Comparison of ENCODE assay signal across 17 cellular contexts in genomic region chr7:11082121-11082520, GRCh38.
DNase-seq lines count a peak whose midpoint lies in the region; ATAC-seq, FAIRE-seq and TF ChIP-seq lines count a peak whose summit lies in the region.
"Had no signal": no experiment of that assay in that cellular context is flagged by ENCODE, and none has a peak within 500 bp of the region (broad histone marks: within the 10 kb centered on the region; RNA-seq: fewer than 3 reads in every experiment).

No MANE protein-coding gene starts in this region.

- no peak overlapping the region for H3K4me3 Mint-ChIP-seq in naive thymus-derived CD8-positive, alpha-beta T cell
- H3K4me3 Mint-ChIP-seq: IgD-negative memory B cell had no signal

- H2BK12ac ChIP-seq in H1 (ENCODE audit: low read depth, low read length) = peak overlapping the region; percentile 30; the same call in 1 of the 2 replicates
- H2BK12ac ChIP-seq in trophoblast cell (ENCODE audit: low read length) = no peak overlapping the region

- H3K9me3 ChIP-seq in HUES48 (ENCODE audit: control insufficient read depth, insufficient read depth, low read length) = peaks cover 6% of the 10 kb centered on the region; the same call in 1 of the 2 replicates
- no peaks in the 10 kb centered on the region for H3K9me3 ChIP-seq in H1 (ENCODE audit: insufficient read depth in 2 of 2, low read depth in 1 of 2, low read length in 1 of 2)
- H3K9me3 ChIP-seq in trophoblast cell (ENCODE audit: insufficient read depth, low read depth, low read length) = peaks cover 3% of the 10 kb centered on the region
- no peaks in the 10 kb centered on the region for H3K9me3 ChIP-seq in effector memory CD4-positive, alpha-beta T cell (ENCODE audit: control insufficient read depth, low read length)

- H2BK5ac ChIP-seq in H1 (ENCODE audit: low read depth, low read length) = no peak overlapping the region
- peak overlapping the region; percentile 63 for H2BK5ac ChIP-seq in trophoblast cell (ENCODE audit: low read depth, low read length, poor library complexity)

- H3K36me3 ChIP-seq in HUES48 (ENCODE audit: control insufficient read depth, insufficient read depth, low read length) (peaks cover 8% of the 10 kb centered on the region; the same call in 1 of the 2 replicates), H1 (ENCODE audit: control insufficient read depth in 2 of 4, insufficient read depth in 4 of 4, low read length in 3 of 4) (peaks cover 0 to 7% (median 0%) of the 10 kb centered on the region in 4 experiments; a peak in 1 of 8 replicates), trophoblast cell (ENCODE audit: control insufficient read depth in 1 of 2, insufficient read depth in 2 of 2, low read length in 2 of 2) (peaks cover 0 to 5% of the 10 kb centered on the region in 2 experiments)
- no peaks in the 10 kb centered on the region for H3K36me3 ChIP-seq in effector memory CD4-positive, alpha-beta T cell (ENCODE audit: control insufficient read depth, insufficient read depth, low read length)

- H3K27me3 ChIP-seq in HUES48 (ENCODE audit: control insufficient read depth, insufficient read depth, low read length) (no peaks in the 10 kb centered on the region), H1 (replicated peaks in 1 of 4; ENCODE audit: control insufficient read depth in 3 of 4, extremely low read depth in 1 of 4, insufficient read depth in 3 of 4, low read length in 3 of 4) (no peaks in the 10 kb centered on the region), trophoblast cell (ENCODE audit: insufficient read depth, low read length) (no peaks in the 10 kb centered on the region)
- H3K27me3 ChIP-seq in effector memory CD4-positive, alpha-beta T cell (replicated peaks; ENCODE audit: control insufficient read depth, insufficient read depth, low read length, poor library complexity, severe bottlenecking) = no peaks in the 10 kb centered on the region

- peaks cover 0 to 5% of the 10 kb centered on the region in 2 donors for H3K9me3 Mint-ChIP-seq in activated naive CD4-positive, alpha-beta T cell treated with anti-CD3 and anti-CD28 coated beads, Interleukin-2, amount 50 U/mL, for 72 hours
- peaks cover 0 to 3% (median 0%) of the 10 kb centered on the region in 9 donors for H3K9me3 Mint-ChIP-seq in naive thymus-derived CD8-positive, alpha-beta T cell
- H3K9me3 Mint-ChIP-seq: IgD-negative memory B cell had no signal

- peaks cover 0 to 6% (median 0%) of the 10 kb centered on the region in 4 donors for H3K4me1 Mint-ChIP-seq in naive thymus-derived CD8-positive, alpha-beta T cell

- H2BK120ac ChIP-seq in H1 (replicated peaks; ENCODE audit: low read depth, low read length) (no peak overlapping the region), trophoblast cell (ENCODE audit: insufficient read depth, low read length, poor library complexity) (peak overlapping the region; percentile 43)

- POLR2A ChIA-PET in H1 (lab: Charles Lee; ENCODE audit: partially characterized antibody) = no interaction called here
- POLR2A ChIA-PET in naive thymus-derived CD8-positive, alpha-beta T cell (lab: Charles Lee) = no interaction called here

- no peak overlapping the region for H2BK20ac ChIP-seq in H1 (ENCODE audit: low read length)

- H3K23ac ChIP-seq in H1 (ENCODE audit: insufficient read length) (no peak overlapping the region), trophoblast cell (ENCODE audit: low read length) (no peak overlapping the region)

- H3K36me3 Mint-ChIP-seq in activated naive CD4-positive, alpha-beta T cell treated with anti-CD3 and anti-CD28 coated beads, Interleukin-2, amount 50 U/mL, for 72 hours = peaks cover 8 to 9% of the 10 kb centered on the region in 2 donors
- peaks cover 9 to 39% (median 38%) of the 10 kb centered on the region in 3 donors for H3K36me3 Mint-ChIP-seq in naive thymus-derived CD8-positive, alpha-beta T cell

- no peak overlapping the region for H3K4me3 ChIP-seq in HUES48 (ENCODE audit: low read depth, low read length)
- H3K4me3 ChIP-seq in H1 (ENCODE audit: extremely low read depth in 1 of 4, insufficient read depth in 2 of 4, low read depth in 3 of 4, low read length in 4 of 4) = no peak overlapping the region
- H3K4me3 ChIP-seq in trophoblast cell (ENCODE audit: low read depth, low read length) = no peak overlapping the region
- no peak overlapping the region for H3K4me3 ChIP-seq in effector memory CD4-positive, alpha-beta T cell (ENCODE audit: insufficient read depth, low read depth, low read length, poor library complexity, severe bottlenecking)
- H3K4me3 ChIP-seq: GM12878 had no signal

- H3K23me2 ChIP-seq in H1 (ENCODE audit: low read depth, low read length) = no peaks in the 10 kb centered on the region

- no peak for TF ChIP-seq RAD21 in H1 (IDR thresholded peaks at IDR 0.05 in 1 of 2, conservative IDR thresholded peaks at IDR 0.05 in 1 of 2; ENCODE audit: low read depth in 2 of 2, low read length in 2 of 2)

- H3K79me2 ChIP-seq in H1 (ENCODE audit: control insufficient read depth in 1 of 2, insufficient read depth in 2 of 2, low read length in 2 of 2) (no peaks in the 10 kb centered on the region), trophoblast cell (ENCODE audit: control insufficient read depth, insufficient read depth, low read length, poor library complexity) (no peaks in the 10 kb centered on the region)

- H3K27me3 Mint-ChIP-seq in naive thymus-derived CD8-positive, alpha-beta T cell = no peaks in the 10 kb centered on the region
- H3K27me3 Mint-ChIP-seq: IgD-negative memory B cell had no signal

- H3K4me2 ChIP-seq in H1 (ENCODE audit: insufficient read depth in 1 of 2, low read depth in 2 of 2, low read length in 2 of 2) = no peak overlapping the region
- H3K4me2 ChIP-seq in trophoblast cell (ENCODE audit: low read length) = no peak overlapping the region

- no peak for TF ChIP-seq EP300 in H1 (IDR thresholded peaks at IDR 0.05; ENCODE audit: borderline replicate concordance in 1 of 2, low read depth in 2 of 2, low read length in 2 of 2)

- ATAC-seq in activated naive CD4-positive, alpha-beta T cell treated with anti-CD3 and anti-CD28 coated beads, Interleukin-2, amount 50 U/mL, for 72 hours = no peak
- ATAC-seq in naive thymus-derived CD8-positive, alpha-beta T cell = no peak
- ATAC-seq: GM12878 had no signal

- no peak for FAIRE-seq in H1 (lab: Jason Lieb, UNC)
- FAIRE-seq: GM12878, RCC 7860 had no signal

- no peak overlapping the region for H3K14ac ChIP-seq in H1 (ENCODE audit: insufficient read length)
- H3K14ac ChIP-seq in trophoblast cell (ENCODE audit: low read length) = peak overlapping the region; percentile 44

- H2AFZ ChIP-seq in H1 (ENCODE audit: low read length) (no peak overlapping the region), trophoblast cell (ENCODE audit: insufficient read depth, low read length, poor library complexity) (no peak overlapping the region)

- H3K79me1 ChIP-seq in H1 (ENCODE audit: low read depth, low read length) (no peaks in the 10 kb centered on the region), trophoblast cell (ENCODE audit: low read length) (no peaks in the 10 kb centered on the region)

- H3K18ac ChIP-seq in H1 (ENCODE audit: extremely low read depth, low read length) (no peak overlapping the region), trophoblast cell (ENCODE audit: low read length) (no peak overlapping the region)

- H3K27ac Mint-ChIP-seq in activated naive CD4-positive, alpha-beta T cell treated with anti-CD3 and anti-CD28 coated beads, Interleukin-2, amount 50 U/mL, for 72 hours = peak overlapping the region; percentile 37 to 94
- no peak overlapping the region for H3K27ac Mint-ChIP-seq in naive thymus-derived CD8-positive, alpha-beta T cell

- CTCF ChIA-PET in H1 (lab: Charles Lee; ENCODE audit: partially characterized antibody) = interaction anchor here (1.2 kb wide), 1 partner anchor 132 kb away, joined by 3 read pairs; no protein-coding TSS in a partner anchor

- no peak overlapping the region for H2BK15ac ChIP-seq in H1 (ENCODE audit: low read length)

- H4K12ac ChIP-seq in trophoblast cell (ENCODE audit: low read depth, low read length) = no peak overlapping the region

- H3K4me1 ChIP-seq in HUES48 (ENCODE audit: control insufficient read depth, insufficient read depth, low read length) (peaks cover 6% of the 10 kb centered on the region; the same call in 1 of the 2 replicates), H1 (replicated peaks in 1 of 4; ENCODE audit: control insufficient read depth in 3 of 4, insufficient read depth in 4 of 4, low read length in 3 of 4) (peaks cover 0 to 4% (median 4%) of the 10 kb centered on the region in 4 experiments; a peak in 3 of 7 replicates), trophoblast cell (ENCODE audit: control insufficient read depth in 1 of 2, insufficient read depth in 2 of 2, low read length in 2 of 2) (no peaks in the 10 kb centered on the region)
- H3K4me1 ChIP-seq in effector memory CD4-positive, alpha-beta T cell (ENCODE audit: control insufficient read depth, insufficient read depth, low read length, poor library complexity, severe bottlenecking) = no peaks in the 10 kb centered on the region

- H4K5ac ChIP-seq in H1 (ENCODE audit: insufficient read length, low read depth, low read length) = peak overlapping the region; percentile 10

- no peak for TF ChIP-seq CTCF in H1 (IDR thresholded peaks at IDR 0.05; ENCODE audit: control extremely low read depth in 1 of 3, insufficient read depth in 1 of 3, low read depth in 1 of 3, low read length in 3 of 3)

- no peak overlapping the region for H2AK5ac ChIP-seq in H1 (ENCODE audit: low read depth, low read length)
- no peak overlapping the region for H2AK5ac ChIP-seq in trophoblast cell (ENCODE audit: low read length)

- H3K27ac ChIP-seq in HUES48 (ENCODE audit: low read depth, low read length) (peak overlapping the region; percentile 57), H1 (ENCODE audit: low read depth, low read length) (peak overlapping the region; percentile 85; the same call in 1 of the 2 replicates), trophoblast cell (ENCODE audit: low read depth, low read length) (no peak overlapping the region)
- no peak overlapping the region for H3K27ac ChIP-seq in effector memory CD4-positive, alpha-beta T cell (ENCODE audit: insufficient read depth, low read length, poor library complexity, severe bottlenecking)

- H4K91ac ChIP-seq in H1 (replicated peaks; ENCODE audit: insufficient read length, low read length) (no peak overlapping the region), trophoblast cell (ENCODE audit: low read depth, low read length) (peak overlapping the region; percentile 55)

- H3K9ac ChIP-seq in HUES48 (ENCODE audit: low read depth, low read length) (no peak overlapping the region), H1 (replicated peaks in 1 of 4; ENCODE audit: extremely low read depth in 1 of 4, low read depth in 3 of 4, low read length in 3 of 4) (no peak overlapping the region), trophoblast cell (ENCODE audit: low read length) (no peak overlapping the region)

- H4K8ac ChIP-seq in H1 (ENCODE audit: extremely low read depth, insufficient read depth, low read length) (no peak overlapping the region), trophoblast cell (ENCODE audit: low read depth, low read length) (peak overlapping the region; percentile 28)

- no peak for TF ChIP-seq POLR2A in H1 (IDR thresholded peaks at IDR 0.05; ENCODE audit: control extremely low read depth in 1 of 2, low read depth in 2 of 2, low read length in 2 of 2)

- H4K20me1 ChIP-seq in H1 (replicated peaks in 1 of 2; ENCODE audit: control insufficient read depth in 1 of 2, insufficient read depth in 2 of 2, low read length in 2 of 2) = no peaks in the 10 kb centered on the region

- 94% methylated on average over 3 of the region's 3 CpGs; no CpG with 5 or more reads in 1 of the 2 experiments for WGBS in H1 (ENCODE audit: extremely low coverage in 1 of 2, insufficient coverage in 1 of 2, insufficient read length in 1 of 2, insufficient replicate concordance in 2 of 2, low coverage in 1 of 2, low lambda C conversion rate in 2 of 2, missing lambda C conversion rate in 1 of 2), 2 experiments
- no CpG with 5 or more reads among the region's 3 CpGs for WGBS in trophoblast cell (ENCODE audit: extremely low coverage, insufficient coverage, insufficient read length)

- H3K4ac ChIP-seq in H1 (replicated peaks; ENCODE audit: insufficient read length, low read depth, low read length) (no peak overlapping the region), trophoblast cell (ENCODE audit: low read depth, low read length) (no peak overlapping the region)

- no peak for DNase-seq in activated naive CD4-positive, alpha-beta T cell treated with anti-CD3 and anti-CD28 coated beads, Interleukin-2, amount 50 U/mL, for 72 hours (ENCODE audit: low spot score in 2 of 2)
- DNase-seq in activated naive CD4-positive, alpha-beta T cell treated with Interleukin-2 at 50 U/mL for 16 hours = no peak
- DNase-seq in H1 (ENCODE audit: low read depth in 1 of 2, low spot score in 2 of 2) (no peak), trophoblast cell (no peak)
- no peak for DNase-seq in effector memory CD4-positive, alpha-beta T cell
- DNase-seq in naive thymus-derived CD8-positive, alpha-beta T cell = no peak
- DNase-seq in activated CD4-positive, alpha-beta T cell treated with anti-CD3 and anti-CD28 coated beads for 48 hours = no peak
- DNase-seq: AML-193, DMS53, NCI-H1436, NCI-H2029 treated with DMSO at 0.1 percent for 48 hours, NCI-H510A, SIG-M5 had no signal

- no peak overlapping the region for H3K56ac ChIP-seq in H1 (replicated peaks; ENCODE audit: insufficient read length, low read depth, low read length)

Comparison
In these comparisons a context has a peak if more than half of its experiments do, and no peak if none do; other contexts are left out.
1. H3K27ac Mint-ChIP-seq: peak in activated naive CD4-positive, alpha-beta T cell treated with anti-CD3 and anti-CD28 coated beads, Interleukin-2, amount 50 U/mL, for 72 hours (2 of 2); none in naive thymus-derived CD8-positive, alpha-beta T cell (0 of 10).
2. H3K27ac ChIP-seq: peak in HUES48 (single experiment) and H1 (single experiment); none in trophoblast cell (single experiment) and effector memory CD4-positive, alpha-beta T cell (single experiment).